22 cellular contexts compared by ENCODE assay signal in the genomic region with DNA sequence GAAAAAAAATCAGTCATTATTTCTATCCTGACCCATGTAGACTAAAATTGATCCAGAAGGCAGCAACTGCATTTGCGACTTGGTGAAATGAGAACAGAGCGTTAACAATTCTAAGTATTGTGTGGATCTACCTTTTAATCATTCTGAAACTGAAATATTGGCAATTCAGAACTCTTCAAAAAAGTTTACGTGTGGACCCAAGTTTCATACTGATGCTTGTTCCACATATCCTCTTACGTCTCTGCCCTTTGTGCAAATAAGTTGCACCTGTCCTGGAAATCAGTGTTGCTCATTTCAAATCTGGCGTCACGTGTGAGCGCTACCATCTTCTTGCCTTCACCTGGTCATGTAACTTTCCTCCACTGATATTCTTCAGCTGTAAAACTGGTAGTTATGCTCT.
DNase-seq lines count a peak whose midpoint lies in the region; ATAC-seq and TF ChIP-seq lines count a peak whose summit lies in the region.
"Had no signal": no experiment of that assay in that cellular context is flagged by ENCODE, and none has a peak within 500 bp of the region (broad histone marks: within the 10 kb centered on the region; RNA-seq: fewer than 3 reads in every experiment).

No MANE protein-coding gene starts in this region.

- no peaks in the 10 kb centered on the region for H3K9me3 Mint-ChIP-seq in activated T-helper 17 cell treated with anti-CD3 and anti-CD28 coated beads, Interleukin-2, amount 50 U/mL, for 72 hours
- H3K9me3 Mint-ChIP-seq: activated T-helper 1 cell treated with anti-CD3 and anti-CD28 coated beads, Interleukin-12 subunit alpha, Interleukin-12 subunit beta, Interleukin-2, Interleukin-4 antibody, amounts not matched to agents 30 ng/mL and 10 ng/mL and 1 ng/mL, durations not matched to agents 14 hours and 24 hours and 36 hours; CD4-positive, alpha-beta T cell; natural killer cell treated with Interleukin-12 subunit alpha and Interleukin-12 subunit beta and Interleukin-15 and Interleukin-18, amount 100 ng/mL, for 72 hours had no signal

- H3K4me1 ChIP-seq in PC-9 (replicated peaks; ENCODE audit: insufficient read depth), result no peaks in the 10 kb centered on the region
- H3K4me1 ChIP-seq: stomach, upper lobe of right lung had no signal

- H3K27ac ChIP-seq in PC-9, result no peak overlapping the region
- H3K27ac ChIP-seq: stomach, upper lobe of right lung had no signal

- no peak overlapping the region for H3K4me3 Mint-ChIP-seq in activated T-helper 17 cell treated with anti-CD3 and anti-CD28 coated beads, Interleukin-2, amount 50 U/mL, for 72 hours
- H3K4me3 Mint-ChIP-seq: activated T-helper 1 cell treated with anti-CD3 and anti-CD28 coated beads, Interleukin-12 subunit alpha, Interleukin-12 subunit beta, Interleukin-2, Interleukin-4 antibody, amounts not matched to agents 30 ng/mL and 10 ng/mL and 1 ng/mL, durations not matched to agents 14 hours and 24 hours and 36 hours; CD4-positive, alpha-beta T cell; natural killer cell treated with Interleukin-12 subunit alpha and Interleukin-12 subunit beta and Interleukin-15 and Interleukin-18, amount 100 ng/mL, for 72 hours had no signal

- 0 out of 2 replicates have a peak, but pooled peaks cover 5% of the 10 kb centered on the region for H3K27me3 ChIP-seq in PC-9 (ENCODE audit: insufficient read depth, low read depth)
- H3K27me3 ChIP-seq: dorsolateral prefrontal cortex, upper lobe of right lung had no signal

- no peak overlapping the region for H2AFZ ChIP-seq in PC-9

- H4K20me1 ChIP-seq in PC-9 (ENCODE audit: insufficient read depth), result no peaks in the 10 kb centered on the region

- intact Hi-C loops in PC-9 (cut with micrococcal nuclease; ENCODE audit: unreplicated experiment), result no loop called here

- no peak overlapping the region for H3K27ac Mint-ChIP-seq in activated T-helper 17 cell treated with anti-CD3 and anti-CD28 coated beads, Interleukin-2, amount 50 U/mL, for 72 hours
- H3K27ac Mint-ChIP-seq: activated T-helper 1 cell treated with anti-CD3 and anti-CD28 coated beads, Interleukin-12 subunit alpha, Interleukin-12 subunit beta, Interleukin-2, Interleukin-4 antibody, amounts not matched to agents 30 ng/mL and 10 ng/mL and 1 ng/mL, durations not matched to agents 14 hours and 24 hours and 36 hours; CD4-positive, alpha-beta T cell; natural killer cell treated with Interleukin-12 subunit alpha and Interleukin-12 subunit beta and Interleukin-15 and Interleukin-18, amount 100 ng/mL, for 72 hours had no signal

- H3F3A ChIP-seq in PC-9 (ENCODE audit: insufficient read depth, low read depth), result no peaks in the 10 kb centered on the region

- no TSS peak for BruUV-seq in PC-9 (replicated peaks; lab: Mats Ljungman, UMichigan)

- H3K9me2 ChIP-seq in PC-9 (ENCODE audit: insufficient read depth), result no peaks in the 10 kb centered on the region

- no peaks in the 10 kb centered on the region for H3K36me3 ChIP-seq in PC-9 (ENCODE audit: low read depth)
- H3K36me3 ChIP-seq: stomach, upper lobe of right lung had no signal

- H3K4me1 Mint-ChIP-seq in activated T-helper 17 cell treated with anti-CD3 and anti-CD28 coated beads, Interleukin-2, amount 50 U/mL, for 72 hours, result no peaks in the 10 kb centered on the region

- no peak for TF ChIP-seq CTCF in PC-9 (conservative IDR thresholded peaks at IDR 0.05)

- no peak overlapping the region for H3K4me3 ChIP-seq in PC-9
- H3K4me3 ChIP-seq: dorsolateral prefrontal cortex, stomach, upper lobe of right lung had no signal

- H3K9me3 ChIP-seq in PC-9 (ENCODE audit: insufficient read depth, low read depth), result no peaks in the 10 kb centered on the region
- H3K9me3 ChIP-seq: stomach, upper lobe of right lung had no signal

- no peaks in the 10 kb centered on the region for H3K27me3 Mint-ChIP-seq in activated T-helper 17 cell treated with anti-CD3 and anti-CD28 coated beads, Interleukin-2, amount 50 U/mL, for 72 hours

- no peak overlapping the region for H3K4me2 ChIP-seq in PC-9

- no peaks in the 10 kb centered on the region for H3K79me2 ChIP-seq in PC-9 (ENCODE audit: low read depth)

- DNase-seq in PC-9 (no peak), SHP77 (lab: John Stamatoyannopoulos, UW) (no peak)
- no peak for DNase-seq in activated CD4-positive, alpha-beta T cell treated with anti-CD3 and anti-CD28 coated beads, Interleukin-2, amount 50 U/mL, for 1 hour
- DNase-seq: activated CD4-positive, CD25-positive, alpha-beta regulatory T cell; CD4-positive, alpha-beta T cell; DMS79; dorsolateral prefrontal cortex; Kasumi-1; left colon; NCI-H1105; NCI-H526; posterior cingulate gyrus; stimulated activated CD4-positive, alpha-beta T cell treated with anti-CD3 and anti-CD28 coated beads, Interleukin-2, amount 100 ng/mL, for 24 hours; stomach; upper lobe of right lung had no signal

- peaks cover 7% of the 10 kb centered on the region for H3K36me3 Mint-ChIP-seq in activated T-helper 17 cell treated with anti-CD3 and anti-CD28 coated beads, Interleukin-2, amount 50 U/mL, for 72 hours (ENCODE audit: low read depth)
- H3K36me3 Mint-ChIP-seq: natural killer cell treated with Interleukin-12 subunit alpha and Interleukin-12 subunit beta and Interleukin-15 and Interleukin-18, amount 100 ng/mL, for 72 hours had no signal

- peak; percentile 46 for ATAC-seq in GM18511 (IDR thresholded peaks at IDR 0.05; ENCODE audit: unreplicated experiment)
- ATAC-seq in GM21360 (IDR thresholded peaks at IDR 0.05; ENCODE audit: unreplicated experiment), result peak; percentile 69
- peak; percentile 66 for ATAC-seq in HG02885 (IDR thresholded peaks at IDR 0.05; ENCODE audit: poor library complexity, unreplicated experiment)
- peak; percentile 85 for ATAC-seq in activated T-helper 17 cell treated with anti-CD3 and anti-CD28 coated beads, Interleukin-2, amount 50 U/mL, for 72 hours (replicated peaks)
- ATAC-seq in GM21619 (IDR thresholded peaks at IDR 0.05; ENCODE audit: unreplicated experiment), result no peak
- ATAC-seq: left colon, upper lobe of right lung had no signal

- POLR2A ChIA-PET in PC-9 (lab: Charles Lee; ENCODE audit: unreplicated experiment), result no interaction called here

- CTCF ChIA-PET in PC-9 (lab: Charles Lee), result no interaction called here
